Comparison of ENCODE assay signal across 9 cellular contexts in the genomic region with DNA sequence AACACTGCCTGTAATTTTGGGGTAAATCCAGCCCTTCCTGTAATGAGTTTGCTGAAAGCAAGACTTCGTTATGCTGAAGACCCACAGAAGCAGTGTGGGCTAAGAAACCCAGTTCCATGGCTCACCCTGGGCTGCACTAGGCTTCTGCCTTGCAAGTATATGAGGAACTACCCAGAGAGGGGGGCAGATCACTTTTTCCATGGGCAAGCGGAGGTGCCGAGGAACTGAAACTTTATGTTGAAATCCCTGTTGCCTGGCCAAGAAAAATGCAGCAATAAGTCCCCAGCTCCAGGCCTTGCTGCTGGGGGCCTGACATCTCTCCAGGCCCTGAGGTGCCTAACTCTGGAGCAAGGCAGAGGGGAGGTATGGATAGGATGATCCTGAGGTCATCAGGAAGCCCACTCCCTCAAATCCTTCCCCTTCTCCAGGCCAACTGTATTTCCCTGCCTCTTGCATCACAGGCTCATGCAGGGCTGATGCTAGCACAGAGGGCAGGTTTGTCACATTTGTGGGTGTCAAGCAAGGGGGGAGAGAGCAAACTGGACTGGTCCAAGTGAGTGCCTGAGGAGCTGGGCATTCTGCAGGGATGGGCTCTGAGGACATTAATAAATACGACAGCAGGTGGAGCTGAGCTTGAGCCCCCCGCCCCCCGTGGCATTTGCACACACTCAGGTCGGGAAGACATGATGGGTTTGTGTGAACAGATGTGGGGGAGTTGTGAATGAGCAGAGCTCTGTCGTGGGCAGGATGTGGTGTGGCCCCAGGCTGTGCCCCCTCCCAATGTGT. TPM values are rescaled to one million over a fixed set of nuclear protein-coding genes. Genes with fewer than 3 reads are reported as not detected.
DNase-seq lines count a peak whose midpoint lies in the region; ATAC-seq and TF ChIP-seq lines count a peak whose summit lies in the region.
"Had no signal": no experiment of that assay in that cellular context is flagged by ENCODE, and none has a peak within 500 bp of the region (broad histone marks: within the 10 kb centered on the region; RNA-seq: fewer than 3 reads in every experiment).

No MANE protein-coding gene starts in this region.

- peaks cover 27% of the 10 kb centered on the region for H3K4me1 Mint-ChIP-seq in CD4-positive, alpha-beta T cell (ENCODE audit: low read depth)

- no peaks in the 10 kb centered on the region for H3K27me3 ChIP-seq in CD4-positive, alpha-beta T cell (ENCODE audit: control insufficient read depth, insufficient read depth, low read length)
- H3K27me3 ChIP-seq in esophagus squamous epithelium = no peaks in the 10 kb centered on the region
- no peaks in the 10 kb centered on the region for H3K27me3 ChIP-seq in neutrophil

- WGBS in esophagus squamous epithelium, 2 donors = 59 to 64% methylated on average over 8 of the region's 8 CpGs

- no peak for TF ChIP-seq CTCF in CD4-positive, alpha-beta T cell (IDR thresholded peaks at IDR 0.05)
- TF ChIP-seq CTCF in esophagus squamous epithelium (IDR thresholded peaks at IDR 0.05) (no peak), neutrophil (IDR thresholded peaks at IDR 0.05) (no peak)

- CTCF ChIA-PET in CD4-positive, alpha-beta T cell (lab: Charles Lee) = no interaction called here

- H3K9me3 ChIP-seq in CD4-positive, alpha-beta T cell (ENCODE audit: control insufficient read depth, low read length) = no peaks in the 10 kb centered on the region
- H3K9me3 ChIP-seq in esophagus squamous epithelium = no peaks in the 10 kb centered on the region
- no peaks in the 10 kb centered on the region for H3K9me3 ChIP-seq in neutrophil

- intact Hi-C loops in CD4-positive, alpha-beta T cell (cut with DNase I, micrococcal nuclease) = no loop called here
- intact Hi-C loops in esophagus squamous epithelium (cut with DNase I) = no loop called here

- H3K9me3 Mint-ChIP-seq in CD4-positive, alpha-beta T cell = no peaks in the 10 kb centered on the region

- no peak overlapping the region for H3K27ac ChIP-seq in CD4-positive, alpha-beta T cell (ENCODE audit: low read depth, low read length)
- H3K27ac ChIP-seq in esophagus squamous epithelium (peak overlapping the region in 3 of 4 donors; percentile 60 to 92 (median 65)), neutrophil (peak overlapping the region; percentile 58)

- peaks cover 15 to 72% (median 29%) of the 10 kb centered on the region in 3 donors for H3K4me1 ChIP-seq in esophagus squamous epithelium
- peaks cover 34 to 46% of the 10 kb centered on the region in 2 experiments for H3K4me1 ChIP-seq in neutrophil (ENCODE audit: control insufficient read depth in 1 of 2, insufficient read depth in 1 of 2, low read depth in 1 of 2, low read length in 1 of 2)

- no peak for DNase-seq in CD4-positive, alpha-beta T cell
- DNase-seq in RPMI8226 (peak; percentile 56), esophagus squamous epithelium (lab: John Stamatoyannopoulos, UW) (no peak), cerebellar cortex (ENCODE audit: low spot score) (no peak), NCI-H1105 treated with DMSO at 0.1 percent for 48 hours (lab: John Stamatoyannopoulos, UW) (no peak), foreskin melanocyte (no peak)

- ATAC-seq in CD4-positive, alpha-beta T cell (ENCODE audit: poor library complexity) = peak; percentile 34
- no peak for ATAC-seq in HG02981 (IDR thresholded peaks at IDR 0.05; ENCODE audit: unreplicated experiment)
- ATAC-seq: activated CD4-positive, CD25-positive, alpha-beta regulatory T cell treated with anti-CD3 and anti-CD28 coated beads, Interleukin-2, amount 50 U/mL, for 24 hours had no signal

- H3K27me3 Mint-ChIP-seq in CD4-positive, alpha-beta T cell = no peaks in the 10 kb centered on the region

- H3K4me3 ChIP-seq in esophagus squamous epithelium = no peak overlapping the region
- H3K4me3 ChIP-seq in neutrophil (ENCODE audit: low read depth in 1 of 2, low read length in 1 of 2) = peak overlapping the region; percentile 9 to 16

- no peaks in the 10 kb centered on the region for H3K36me3 Mint-ChIP-seq in CD4-positive, alpha-beta T cell (ENCODE audit: low read depth)

- POLR2A ChIA-PET in CD4-positive, alpha-beta T cell (lab: Charles Lee) = interaction anchor here (1.2 to 1.8 kb wide), 2 partner anchors 33 to 35 kb away, joined by 4 to 6 read pairs; no protein-coding TSS in a partner anchor

- no peak for TF ChIP-seq POLR2A in esophagus squamous epithelium (IDR thresholded peaks at IDR 0.05)

- no peak overlapping the region for H3K27ac Mint-ChIP-seq in CD4-positive, alpha-beta T cell

- H3K4me3 Mint-ChIP-seq in CD4-positive, alpha-beta T cell = no peak overlapping the region

- H3K36me3 ChIP-seq in esophagus squamous epithelium (peaks cover 0 to 30% (median 0%) of the 10 kb centered on the region in 3 donors), neutrophil (no peaks in the 10 kb centered on the region)

RNA-seq across cellular contexts. Expression of a gene that starts 8.7 kb away (rescaled TPM):
- 1 to 10 TPM in 1 of 2 experiments, under 1 TPM in 1; 0.88 to 1.4 TPM for total RNA-seq in CD4-positive, alpha-beta T cell
- total RNA-seq in esophagus squamous epithelium = 10 to 100 TPM in 1 of 4 donors, 1 to 10 TPM in 3; 1.7 to 22.5 (median 7.4) TPM

RNA-seq across cellular contexts. Expression of a gene that starts 10.3 kb away (rescaled TPM):
- total RNA-seq in CD4-positive, alpha-beta T cell = not detected
- 100 to 1,000 TPM in 1 of 4 donors, 10 to 100 TPM in 1, 1 to 10 TPM in 2; 2.5 to 116 (median 27.5) TPM for total RNA-seq in esophagus squamous epithelium

RNA-seq across cellular contexts. Expression of a gene that starts 32.4 kb away (rescaled TPM):
- 10 to 100 TPM; 14.1 to 15.3 TPM for total RNA-seq in CD4-positive, alpha-beta T cell
- total RNA-seq in esophagus squamous epithelium = 10 to 100 TPM in 2 of 4 donors, 1 to 10 TPM in 2; 3.6 to 14.5 (median 8.0) TPM

RNA-seq across cellular contexts. Expression of a gene that starts 57.2 kb away (rescaled TPM):
- total RNA-seq in CD4-positive, alpha-beta T cell = not detected
- total RNA-seq in esophagus squamous epithelium = not detected

Comparison
In these comparisons a context has a peak if more than half of its experiments do, and no peak if none do; other contexts are left out.
1. H3K4me3 ChIP-seq: peak in neutrophil (2 of 2); none in esophagus squamous epithelium (0 of 4).